8 cellular contexts compared by ENCODE assay signal in the genomic region with DNA sequence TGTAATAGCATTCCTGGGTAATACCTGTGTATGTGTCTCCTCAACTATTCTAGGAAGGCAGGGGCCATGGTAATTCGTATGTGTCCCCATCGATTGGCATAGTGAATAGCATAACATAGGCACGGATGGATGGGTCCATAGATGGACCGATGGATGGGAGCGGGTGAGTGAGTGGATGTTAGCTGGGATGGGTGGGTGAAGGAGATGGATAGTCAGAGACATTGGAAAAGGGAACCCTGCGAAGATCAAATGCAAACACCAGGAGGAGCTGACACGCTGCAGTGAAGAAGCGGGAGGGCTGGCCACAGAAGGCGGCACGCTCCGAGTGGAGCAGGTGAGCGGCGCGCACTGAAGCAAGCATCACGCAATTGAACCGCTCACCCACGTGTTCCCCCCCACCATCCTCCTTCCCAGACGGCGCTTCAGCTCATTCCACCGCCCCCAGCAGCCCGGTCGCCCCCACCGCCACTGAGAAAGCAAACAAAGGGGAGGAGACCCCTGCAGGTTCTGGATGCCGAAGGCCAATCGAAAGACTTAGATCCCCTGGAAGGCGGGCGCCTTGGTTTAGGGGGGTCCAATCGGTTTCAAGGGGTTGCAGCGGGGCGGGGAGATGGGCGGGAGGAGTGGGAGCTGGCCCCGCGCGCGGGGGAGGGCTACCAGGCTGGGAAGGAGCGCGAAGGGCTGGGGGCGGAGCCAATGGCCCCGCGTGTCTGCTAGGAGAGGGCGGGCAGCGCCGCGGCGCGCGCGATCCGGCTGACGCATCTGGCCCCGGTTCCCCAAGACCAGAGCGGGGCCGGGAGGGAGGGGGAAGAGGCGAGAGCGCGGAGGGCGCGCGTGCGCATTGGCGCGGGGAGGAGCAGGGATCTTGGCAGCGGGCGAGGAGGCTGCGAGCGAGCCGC. TPM values are rescaled to one million over a fixed set of nuclear protein-coding genes. Genes with fewer than 3 reads are reported as not detected.
DNase-seq lines count a peak whose midpoint lies in the region; TF ChIP-seq lines count a peak whose summit lies in the region.

TSS of gene ARRB2 (plus strand) at position 839 of the 899 bp plus-strand sequence. CDS start 90 bp downstream, outside the sequence.

- no peaks in the 10 kb centered on the region for H3K9me3 ChIP-seq in HAP-1
- no peaks in the 10 kb centered on the region for H3K9me3 ChIP-seq in MM.1S (replicated peaks; ENCODE audit: insufficient read depth, low read length)
- no peaks in the 10 kb centered on the region for H3K9me3 ChIP-seq in neural progenitor cell (ENCODE audit: low read depth)

- DNase-seq in GDM1 (lab: John Stamatoyannopoulos, UW) (peak; percentile 100), HAP-1 (ENCODE audit: low spot score in 2 of 2) (peak; percentile 95 to 99), MM.1S (peak; percentile 98), SIG-M5 (lab: John Stamatoyannopoulos, UW) (peak; percentile 84), activated gamma-delta T cell treated with Interleukin-2 at 50 U/mL for 16 hours (peak; percentile 99), foreskin fibroblast (peak; percentile 99 to 100), neural progenitor cell (ENCODE audit: low spot score) (peak; percentile 98), stromal cell of bone marrow (ENCODE audit: low read depth) (peak; percentile 96)

- peaks cover 23% of the 10 kb centered on the region for H3K4me1 Mint-ChIP-seq in neural progenitor cell

- in situ Hi-C loops in HAP-1 (cut with MboI; ENCODE audit: low sequenced_read_pairs), result no loop called here

- H3K27ac ChIP-seq in MM.1S (ENCODE audit: low read length), result peak within 1 kb of the TSS; percentile 71
- no peak within 1 kb of the TSS for H3K27ac ChIP-seq in neural progenitor cell

- no peaks in the 10 kb centered on the region for H4K20me1 ChIP-seq in MM.1S (ENCODE audit: insufficient read depth, low read length)
- peaks cover 10% of the 10 kb centered on the region for H4K20me1 ChIP-seq in neural progenitor cell (ENCODE audit: low read depth)

- no peaks in the 10 kb centered on the region for H3K9me3 Mint-ChIP-seq in neural progenitor cell

- peak; percentile 64 for TF ChIP-seq CTCF in MM.1S (IDR thresholded peaks at IDR 0.05; ENCODE audit: low read length)
- TF ChIP-seq CTCF in foreskin fibroblast (IDR thresholded peaks at IDR 0.05; ENCODE audit: low read depth, low read length), result peak; percentile 45
- peak; percentile 62 for TF ChIP-seq CTCF in neural progenitor cell (IDR thresholded peaks at IDR 0.05)

- 0 out of 2 replicates have a peak, but pooled peaks cover 3% of the 10 kb centered on the region for H3K36me3 ChIP-seq in HAP-1 (replicated peaks)
- H3K36me3 ChIP-seq in MM.1S (replicated peaks; ENCODE audit: insufficient read depth, low read length), result no peaks in the 10 kb centered on the region
- H3K36me3 ChIP-seq in neural progenitor cell, result no peaks in the 10 kb centered on the region

- H3K27me3 ChIP-seq in HAP-1 (ENCODE audit: low read depth) (no peaks in the 10 kb centered on the region), MM.1S (replicated peaks; ENCODE audit: insufficient read depth, low read length) (no peaks in the 10 kb centered on the region), neural progenitor cell (no peaks in the 10 kb centered on the region)

- peak within 1 kb of the TSS; percentile 86 for H3K4me3 Mint-ChIP-seq in neural progenitor cell

- peak within 1 kb of the TSS; percentile 67 for H3K4me3 ChIP-seq in HAP-1
- H3K4me3 ChIP-seq in MM.1S (ENCODE audit: low read length), result peak within 1 kb of the TSS; percentile 87
- H3K4me3 ChIP-seq in foreskin fibroblast (ENCODE audit: low read depth in 1 of 2, low read length in 2 of 2), result peak within 1 kb of the TSS; percentile 64 to 70
- H3K4me3 ChIP-seq in neural progenitor cell, result peak within 1 kb of the TSS; percentile 89

- peak within 1 kb of the TSS; percentile 58 for H3K27ac Mint-ChIP-seq in neural progenitor cell

- H3K27me3 Mint-ChIP-seq in neural progenitor cell (ENCODE audit: insufficient read depth, low read depth), result peaks cover 3% of the 10 kb centered on the region

- H3K4me1 ChIP-seq in HAP-1 (peaks cover 7% of the 10 kb centered on the region), MM.1S (ENCODE audit: low read length) (peaks cover 7% of the 10 kb centered on the region; the same call in 1 of the 2 replicates), neural progenitor cell (peaks cover 3% of the 10 kb centered on the region)

- peak within 1 kb of the TSS; percentile 78 for H3K4me2 ChIP-seq in MM.1S (ENCODE audit: low read depth, low read length)
- peak within 1 kb of the TSS; percentile 98 for H3K4me2 ChIP-seq in neural progenitor cell

- H3F3A ChIP-seq in MM.1S (ENCODE audit: insufficient read depth, low read length), result peaks cover 4% of the 10 kb centered on the region
- peaks cover 23% of the 10 kb centered on the region for H3F3A ChIP-seq in neural progenitor cell (ENCODE audit: low read depth)

- H3K79me2 ChIP-seq in MM.1S (ENCODE audit: low read length) (peaks cover 14% of the 10 kb centered on the region), neural progenitor cell (ENCODE audit: low read depth) (peaks cover 27% of the 10 kb centered on the region)

- peak within 1 kb of the TSS; percentile 92 for H2AFZ ChIP-seq in MM.1S (ENCODE audit: low read length)
- peak within 1 kb of the TSS; percentile 83 for H2AFZ ChIP-seq in neural progenitor cell (replicated peaks)

- H3K9ac ChIP-seq in MM.1S (ENCODE audit: low read length) (peak within 1 kb of the TSS; percentile 83), neural progenitor cell (peak within 1 kb of the TSS; percentile 24)

- no peaks in the 10 kb centered on the region for H3K36me3 Mint-ChIP-seq in neural progenitor cell

- no peaks in the 10 kb centered on the region for H3K9me2 ChIP-seq in MM.1S (replicated peaks; ENCODE audit: insufficient read depth, low read length)

RNA-seq across cellular contexts. Expression of gene ARRB2, which starts in this region (rescaled TPM):
- 33.3 and 64.9 TPM in 2 replicates for total RNA-seq in neural progenitor cell (ENCODE audit: low replicate concordance)
